Comparison of ENCODE assay signal across 16 cellular contexts in genomic region chr3:183313764-183314163, GRCh38.
"Had no signal": no experiment of that assay in that cellular context is flagged by ENCODE, and none has a peak within 500 bp of the region (broad histone marks: within the 10 kb centered on the region; RNA-seq: fewer than 3 reads in every experiment).

No MANE protein-coding gene starts in this region.

- DNase-seq: activated CD4-positive, alpha-beta T cell treated with anti-CD3 and anti-CD28 coated beads for 1 hour; activated CD4-positive, alpha-beta T cell treated with anti-CD3 and anti-CD28 coated beads, Interleukin-2, amount 50 U/mL, for 48 hours; activated CD8-positive, alpha-beta memory T cell treated with anti-CD3 and anti-CD28 coated beads, Interleukin-2, amount 10 ng/mL, durations not matched to agents 7 days and 5 days; activated naive CD4-positive, alpha-beta T cell treated with anti-CD3 and anti-CD28 coated beads, Interleukin-2, amount 50 U/mL, for 16 hours; activated T-cell treated with anti-CD3 and anti-CD28 coated beads, Interleukin-2, amount 50 U/mL, for 24 hours; effector CD8-positive, alpha-beta T cell; foreskin keratinocyte; midbrain; pancreas; stimulated activated CD4-positive, alpha-beta T cell treated with anti-CD3 and anti-CD28 coated beads, Interleukin-1b, Interleukin-23, amount 100 ng/mL, for 48 hours; T-cell; T1000; uterus had no signal

- H3K36me3 ChIP-seq: pancreas, thoracic aorta, uterus had no signal

- H3K4me1 Mint-ChIP-seq: activated CD8-positive, alpha-beta memory T cell treated with anti-CD3 and anti-CD28 coated beads, Interleukin-2, amount 10 ng/mL, durations not matched to agents 7 days and 5 days; neural crest cell had no signal

- H3K27ac ChIP-seq: coronary artery, pancreas, thoracic aorta, uterus had no signal

- ATAC-seq: activated CD8-positive, alpha-beta memory T cell treated with anti-CD3 and anti-CD28 coated beads, Interleukin-2, amount 10 ng/mL, durations not matched to agents 7 days and 5 days; foreskin keratinocyte; pancreas; T-cell had no signal

- H3K9me3 ChIP-seq: pancreas, thoracic aorta, uterus had no signal

- H3K4me3 Mint-ChIP-seq: activated CD8-positive, alpha-beta memory T cell treated with anti-CD3 and anti-CD28 coated beads, Interleukin-2, amount 10 ng/mL, durations not matched to agents 7 days and 5 days; activated T-cell treated with anti-CD3 and anti-CD28 coated beads, Interleukin-2, amount 50 U/mL, for 24 hours; neural crest cell; T-cell had no signal

- H3K27ac Mint-ChIP-seq: activated CD8-positive, alpha-beta memory T cell treated with anti-CD3 and anti-CD28 coated beads, Interleukin-2, amount 10 ng/mL, durations not matched to agents 7 days and 5 days; activated T-cell treated with anti-CD3 and anti-CD28 coated beads, Interleukin-2, amount 50 U/mL, for 24 hours; T-cell had no signal

- H3K27me3 ChIP-seq: foreskin keratinocyte, pancreas, uterus had no signal

- H3K27me3 Mint-ChIP-seq: activated CD8-positive, alpha-beta memory T cell treated with anti-CD3 and anti-CD28 coated beads, Interleukin-2, amount 10 ng/mL, durations not matched to agents 7 days and 5 days; activated T-cell treated with anti-CD3 and anti-CD28 coated beads, Interleukin-2, amount 50 U/mL, for 24 hours; T-cell had no signal

- H3K4me3 ChIP-seq: coronary artery, pancreas, thoracic aorta, uterus had no signal

- H3K4me1 ChIP-seq: pancreas, uterus had no signal
